Comparison of ENCODE assay signal across 8 cellular contexts in genomic region chr2:177309672-177310309, GRCh38. TPM values are rescaled to one million over a fixed set of nuclear protein-coding genes. Genes with fewer than 3 reads are reported as not detected.
A peak's percentile ranks its signal among the peaks of the same experiment; 100 is the strongest.
DNase-seq lines count a peak whose midpoint lies in the region; ATAC-seq and TF ChIP-seq lines count a peak whose summit lies in the region.
"Not testable (repeated sequence)": the region's sequence is repeated elsewhere in the genome, so short reads cannot be mapped to it uniquely, and the experiment has no call there.

No MANE protein-coding gene starts in this region.

- TF ChIP-seq CTCF in HL-60 (IDR thresholded peaks at IDR 0.05; ENCODE audit: insufficient read depth, low read length); neutrophil (IDR thresholded peaks at IDR 0.05): not testable (repeated sequence)

- DNase-seq in CD4-positive, CD25-positive, alpha-beta regulatory T cell: peak in 2 of 3 donors; percentile 59 to 76
- DNase-seq in HL-60 (ENCODE audit: low read depth in 1 of 2, low spot score in 1 of 2): peak in 1 of 2 experiments; percentile 42
- peak in 25 of 34 experiments; percentile 2 to 54 (median 24) for DNase-seq in T-cell
- DNase-seq in activated CD4-positive, alpha-beta memory T cell treated with anti-CD3 and anti-CD28 coated beads, Interleukin-2, amount 10 ng/mL, durations not matched to agents 7 days and 5 days; activated naive CD4-positive, alpha-beta T cell treated with anti-CD3 and anti-CD28 coated beads, Interleukin-2, amount 50 U/mL, for 72 hours (ENCODE audit: low spot score in 2 of 2); effector memory CD8-positive, alpha-beta T cell: not testable (repeated sequence)
- DNase-seq in activated T-helper 1 cell treated with Interleukin-2 at 50 U/mL for 16 hours (ENCODE audit: low read depth): peak; percentile 1

- not testable (repeated sequence) for H3K27me3 Mint-ChIP-seq in CD4-positive, CD25-positive, alpha-beta regulatory T cell; T-cell; activated CD4-positive, alpha-beta memory T cell treated with anti-CD3 and anti-CD28 coated beads, Interleukin-2, amount 10 ng/mL, durations not matched to agents 7 days and 5 days; effector memory CD8-positive, alpha-beta T cell

- H3K9me3 Mint-ChIP-seq in CD4-positive, CD25-positive, alpha-beta regulatory T cell; T-cell; activated CD4-positive, alpha-beta memory T cell treated with anti-CD3 and anti-CD28 coated beads, Interleukin-2, amount 10 ng/mL, durations not matched to agents 7 days and 5 days; effector memory CD8-positive, alpha-beta T cell: not testable (repeated sequence)
- H3K9me3 Mint-ChIP-seq in activated naive CD4-positive, alpha-beta T cell treated with anti-CD3 and anti-CD28 coated beads, Interleukin-2, amount 50 U/mL, for 72 hours: peaks cover 0 to 12% of the 10 kb centered on the region in 2 donors

- H3K4me1 Mint-ChIP-seq in CD4-positive, CD25-positive, alpha-beta regulatory T cell: peaks cover 12 to 57% (median 29%) of the 10 kb centered on the region in 4 donors
- peaks cover 34 to 61% (median 35%) of the 10 kb centered on the region in 3 donors for H3K4me1 Mint-ChIP-seq in T-cell
- peaks cover 19% of the 10 kb centered on the region for H3K4me1 Mint-ChIP-seq in activated CD4-positive, alpha-beta memory T cell treated with anti-CD3 and anti-CD28 coated beads, Interleukin-2, amount 10 ng/mL, durations not matched to agents 7 days and 5 days
- not testable (repeated sequence) for H3K4me1 Mint-ChIP-seq in effector memory CD8-positive, alpha-beta T cell (ENCODE audit: low read depth in 2 of 2)

- POLR2A ChIA-PET in T-cell (lab: Charles Lee): interaction anchor here (0.6 to 1.3 kb wide), 3 partner anchors 46 to 136 kb away, joined by 3 to 9 read pairs (median 4); partner anchors contain the start of gene NFE2L2 (in 1 of the 2)
- POLR2A ChIA-PET in activated CD4-positive, alpha-beta memory T cell treated with anti-CD3 and anti-CD28 coated beads, Interleukin-2, amount 10 ng/mL, durations not matched to agents 7 days and 5 days (lab: Charles Lee): interaction anchor here (0.9 to 2.1 kb wide), 3 partner anchors 45 to 377 kb away, joined by 3 to 25 read pairs (median 3); partner anchors contain the start of gene NFE2L2

- peak overlapping the region; percentile 42 for H3K27ac ChIP-seq in CD4-positive, CD25-positive, alpha-beta regulatory T cell (ENCODE audit: insufficient read depth, low read length, poor library complexity, severe bottlenecking)
- peak overlapping the region; percentile 45 for H3K27ac ChIP-seq in HL-60 (replicated peaks)
- peak overlapping the region; percentile 19 for H3K27ac ChIP-seq in neutrophil

- peak overlapping the region; percentile 57 for H3K4me3 ChIP-seq in CD4-positive, CD25-positive, alpha-beta regulatory T cell (ENCODE audit: low read depth, low read length)
- not testable (repeated sequence) for H3K4me3 ChIP-seq in HL-60 (replicated peaks; ENCODE audit: insufficient read depth, low read length); neutrophil (ENCODE audit: low read depth in 1 of 2, low read length in 1 of 2)

- peak overlapping the region; percentile 84 to 96 (median 90) for H3K27ac Mint-ChIP-seq in CD4-positive, CD25-positive, alpha-beta regulatory T cell
- peak overlapping the region; percentile 89 to 97 for H3K27ac Mint-ChIP-seq in T-cell
- peak overlapping the region; percentile 22 for H3K27ac Mint-ChIP-seq in activated CD4-positive, alpha-beta memory T cell treated with anti-CD3 and anti-CD28 coated beads, Interleukin-2, amount 10 ng/mL, durations not matched to agents 7 days and 5 days
- peak overlapping the region; percentile 9 to 36 for H3K27ac Mint-ChIP-seq in activated naive CD4-positive, alpha-beta T cell treated with anti-CD3 and anti-CD28 coated beads, Interleukin-2, amount 50 U/mL, for 72 hours
- peak overlapping the region in 1 of 2 donors; percentile 38 for H3K27ac Mint-ChIP-seq in effector memory CD8-positive, alpha-beta T cell

- not testable (repeated sequence) for H3K36me3 ChIP-seq in CD4-positive, CD25-positive, alpha-beta regulatory T cell (ENCODE audit: control insufficient read depth, insufficient read depth, low read length); neutrophil

- H3K4me1 ChIP-seq in CD4-positive, CD25-positive, alpha-beta regulatory T cell (ENCODE audit: control insufficient read depth, insufficient read depth, low read length, poor library complexity, severe bottlenecking): peaks cover 14% of the 10 kb centered on the region
- H3K4me1 ChIP-seq in neutrophil (ENCODE audit: control insufficient read depth in 1 of 2, insufficient read depth in 1 of 2, low read depth in 1 of 2, low read length in 1 of 2): peaks cover 14 to 16% of the 10 kb centered on the region in 2 experiments

- CTCF ChIA-PET in T-cell (lab: Charles Lee): interaction anchor here (0.6 to 2.2 kb wide), 11 partner anchors 14 to 147 kb away, joined by 3 to 10 read pairs (median 4); partner anchors contain the start of gene NFE2L2 (in 1 of the 2)
- CTCF ChIA-PET in activated CD4-positive, alpha-beta memory T cell treated with anti-CD3 and anti-CD28 coated beads, Interleukin-2, amount 10 ng/mL, durations not matched to agents 7 days and 5 days (lab: Charles Lee): interaction anchor here (0.7 to 2.6 kb wide), 11 partner anchors 14 to 162 kb away, joined by 3 to 13 read pairs (median 3); partner anchors contain the start of gene NFE2L2

- not testable (repeated sequence) for H3K27me3 ChIP-seq in CD4-positive, CD25-positive, alpha-beta regulatory T cell (ENCODE audit: control insufficient read depth, insufficient read depth, low read length); HL-60 (ENCODE audit: insufficient read depth, poor library complexity, severe bottlenecking); neutrophil

- not testable (repeated sequence) for H3K36me3 Mint-ChIP-seq in CD4-positive, CD25-positive, alpha-beta regulatory T cell; T-cell; activated CD4-positive, alpha-beta memory T cell treated with anti-CD3 and anti-CD28 coated beads, Interleukin-2, amount 10 ng/mL, durations not matched to agents 7 days and 5 days (ENCODE audit: low read depth); effector memory CD8-positive, alpha-beta T cell (ENCODE audit: insufficient read depth)
- H3K36me3 Mint-ChIP-seq in activated naive CD4-positive, alpha-beta T cell treated with anti-CD3 and anti-CD28 coated beads, Interleukin-2, amount 50 U/mL, for 72 hours: peaks cover 0 to 10% of the 10 kb centered on the region in 2 donors

- H3K4me3 Mint-ChIP-seq in CD4-positive, CD25-positive, alpha-beta regulatory T cell: peak overlapping the region; percentile 47 to 72 (median 65)
- peak overlapping the region; percentile 25 to 67 (median 47) for H3K4me3 Mint-ChIP-seq in T-cell
- H3K4me3 Mint-ChIP-seq in activated CD4-positive, alpha-beta memory T cell treated with anti-CD3 and anti-CD28 coated beads, Interleukin-2, amount 10 ng/mL, durations not matched to agents 7 days and 5 days: not testable (repeated sequence)
- H3K4me3 Mint-ChIP-seq in effector memory CD8-positive, alpha-beta T cell: peak overlapping the region in 1 of 2 donors; percentile 5

- H3K9me3 ChIP-seq in CD4-positive, CD25-positive, alpha-beta regulatory T cell (ENCODE audit: control insufficient read depth in 2 of 2, low read length in 2 of 2); neutrophil: not testable (repeated sequence)

- ATAC-seq in CD4-positive, CD25-positive, alpha-beta regulatory T cell (ENCODE audit: low read depth in 2 of 2): peak; percentile 70 to 86
- ATAC-seq in T-cell (replicated peaks in 1 of 4): peak; percentile 92 to 99 (median 94)
- peak; percentile 44 to 49 for ATAC-seq in activated naive CD4-positive, alpha-beta T cell treated with anti-CD3 and anti-CD28 coated beads, Interleukin-2, amount 50 U/mL, for 72 hours
- ATAC-seq in effector memory CD8-positive, alpha-beta T cell (replicated peaks): peak; percentile 89

RNA-seq across cellular contexts. Expression of gene NFE2L2, which starts 45.3 kb away (rescaled TPM):
- 121 TPM for total RNA-seq in CD4-positive, CD25-positive, alpha-beta regulatory T cell
- polyA plus RNA-seq in CD4-positive, CD25-positive, alpha-beta regulatory T cell: 10 to 100 TPM; 44.5 to 64.7 (median 55.5) TPM
- total RNA-seq in T-cell: 10 to 100 TPM; 54.3 to 77.0 (median 73.8) TPM
- total RNA-seq in activated CD4-positive, alpha-beta memory T cell treated with anti-CD3 and anti-CD28 coated beads, Interleukin-2, amount 10 ng/mL, durations not matched to agents 7 days and 5 days: 10 to 100 TPM; 63.2 to 63.4 TPM
- 10 to 100 TPM; 44.7 to 82.2 TPM for total RNA-seq in activated naive CD4-positive, alpha-beta T cell treated with anti-CD3 and anti-CD28 coated beads, Interleukin-2, amount 50 U/mL, for 72 hours
